8 cellular contexts compared by ENCODE assay signal in genomic region chr19:10295305-10295846, GRCh38. TPM values are rescaled to one million over a fixed set of nuclear protein-coding genes. Genes with fewer than 3 reads are reported as not detected.
A peak's percentile ranks its signal among the peaks of the same experiment; 100 is the strongest.
DNase-seq lines count a peak whose midpoint lies in the region; ATAC-seq, FAIRE-seq and TF ChIP-seq lines count a peak whose summit lies in the region.

No MANE protein-coding gene starts in this region.

- peak overlapping the region; percentile 89 for H3K4me3 Mint-ChIP-seq in natural killer cell

- no peak overlapping the region for H2AFZ ChIP-seq in K562 (ENCODE audit: low read depth, low read length)

- intact Hi-C loops in K562 (cut with micrococcal nuclease) (no loop called here), natural killer cell (cut with micrococcal nuclease) (no loop called here), sigmoid colon (cut with DNase I) (no loop called here), uterus (cut with DNase I; ENCODE audit: low total_unique reads) (no loop called here)

- no peak for ATAC-seq in K562
- ATAC-seq in natural killer cell = peak; percentile 73 to 88 (median 73)
- no peak for ATAC-seq in GM21381 (IDR thresholded peaks at IDR 0.05; ENCODE audit: unreplicated experiment)
- no peak for ATAC-seq in HG03175 (IDR thresholded peaks at IDR 0.05; ENCODE audit: unreplicated experiment)

- no peak for TF ChIP-seq EP300 in K562 (IDR thresholded peaks at IDR 0.05; ENCODE audit: low read length)
- no peak for TF ChIP-seq EP300 in sigmoid colon (IDR thresholded peaks at IDR 0.05)

- peaks cover 7 to 19% of the 10 kb centered on the region in 2 donors for H3K27me3 Mint-ChIP-seq in natural killer cell (ENCODE audit: low read depth in 2 of 2)

- FAIRE-seq in K562 (lab: Jason Lieb, UNC) = no peak

- no peaks in the 10 kb centered on the region for H3K9me1 ChIP-seq in K562 (ENCODE audit: control insufficient read depth, insufficient read depth, low read length)

- TF ChIP-seq POLR2A in K562 (conservative IDR thresholded peaks at IDR 0.05) (0 out of 2 replicates have a peak, but pooled peaks have one; percentile 11), sigmoid colon (IDR thresholded peaks at IDR 0.05) (no peak), uterus (IDR thresholded peaks at IDR 0.05) (no peak)

- no peak for TF ChIP-seq RAD21 in K562 (CRISPR knock-in tag; conservative IDR thresholded peaks at IDR 0.05 in 1 of 2, IDR thresholded peaks at IDR 0.05 in 1 of 2)

- H3K27me3 ChIP-seq in K562 (ENCODE audit: control insufficient read depth in 2 of 2, insufficient read depth in 2 of 2, low read length in 2 of 2) (no peaks in the 10 kb centered on the region), sigmoid colon (peaks cover 60 to 96% (median 73%) of the 10 kb centered on the region in 3 donors), uterus (peaks cover 24 to 47% of the 10 kb centered on the region in 2 donors)

- in situ Hi-C loops in K562 (cut with MboI) = no loop called here

- CTCF ChIA-PET in K562 (lab: Yijun Ruan, JAX; ENCODE audit: low intra/inter-chr PET ratio) = no interaction called here

- peaks cover 21 to 74% of the 10 kb centered on the region in 2 experiments; a peak in 4 of 5 replicates for H3K4me1 ChIP-seq in K562 (replicated peaks in 1 of 2; ENCODE audit: control insufficient read depth in 2 of 2, insufficient read depth in 2 of 2, low read length in 2 of 2)
- peaks cover 0 to 47% (median 41%) of the 10 kb centered on the region in 4 donors for H3K4me1 ChIP-seq in sigmoid colon
- H3K4me1 ChIP-seq in uterus = peaks cover 0 to 25% of the 10 kb centered on the region in 2 donors

- peak overlapping the region in 1 of 2 experiments; percentile 2; a peak in 1 of 4 replicates for H3K9ac ChIP-seq in K562 (ENCODE audit: insufficient read depth in 1 of 2, low read depth in 2 of 2, low read length in 2 of 2)

- WGBS in K562 (ENCODE audit: insufficient coverage, low coverage, missing lambda C conversion rate) = 96% methylated on average over 20 of the region's 48 CpGs
- WGBS in sigmoid colon, 2 donors = 1% methylated on average over 48 of the region's 48 CpGs

- H3K9me3 Mint-ChIP-seq in natural killer cell = no peaks in the 10 kb centered on the region

- H3K27ac Mint-ChIP-seq in natural killer cell = peak overlapping the region; percentile 61 to 86

- no peak overlapping the region for H3K4me3 ChIP-seq in K562
- H3K4me3 ChIP-seq in sigmoid colon = peak overlapping the region in 2 of 4 donors; percentile 2 to 6
- no peak overlapping the region for H3K4me3 ChIP-seq in uterus

- H3K4me2 ChIP-seq in K562 (ENCODE audit: insufficient read depth, low read length) = no peak overlapping the region

- H3K36me3 ChIP-seq in K562 (ENCODE audit: control insufficient read depth, insufficient read depth, low read length) = peaks cover 40% of the 10 kb centered on the region; the same call in 2 of the 3 replicates
- H3K36me3 ChIP-seq in sigmoid colon = no peaks in the 10 kb centered on the region
- no peaks in the 10 kb centered on the region for H3K36me3 ChIP-seq in uterus

- H3K9me3 ChIP-seq in K562 (replicated peaks; ENCODE audit: control insufficient read depth, insufficient read depth, low read depth, low read length) = peaks cover 2% of the 10 kb centered on the region; the same call in 1 of the 2 replicates
- H3K9me3 ChIP-seq in sigmoid colon = no peaks in the 10 kb centered on the region
- H3K9me3 ChIP-seq in uterus = no peaks in the 10 kb centered on the region

- no peaks in the 10 kb centered on the region for H3K36me3 Mint-ChIP-seq in natural killer cell

- H3K4me1 Mint-ChIP-seq in natural killer cell = peaks cover 37 to 47% of the 10 kb centered on the region in 2 donors

- H3K27ac ChIP-seq in K562 (ENCODE audit: extremely low read depth, low read depth, low read length) = no peak overlapping the region
- no peak overlapping the region for H3K27ac ChIP-seq in sigmoid colon
- no peak overlapping the region for H3K27ac ChIP-seq in uterus

- POLR2A ChIA-PET in K562 (lab: Yijun Ruan, JAX) = interaction anchor here (0.7 to 0.8 kb wide), 2 partner anchors 10 to 106 kb away, joined by 3 to 4 read pairs; no protein-coding TSS in a partner anchor

- BruUV-seq in K562 (replicated peaks; lab: Mats Ljungman, UMichigan) = no TSS peak

- no peaks in the 10 kb centered on the region; the same call in 1 of the 2 replicates for H4K20me1 ChIP-seq in K562 (replicated peaks; ENCODE audit: control insufficient read depth, insufficient read depth, low read length)

- H3K79me2 ChIP-seq in K562 (ENCODE audit: control insufficient read depth, insufficient read depth, low read length) = peaks cover 55% of the 10 kb centered on the region

- no peak for TF ChIP-seq CTCF in K562 (IDR thresholded peaks at IDR 0.05 in 2 of 3, conservative IDR thresholded peaks at IDR 0.05 in 1 of 3; ENCODE audit: insufficient read depth in 2 of 3, low read depth in 1 of 3, low read length in 3 of 3)
- TF ChIP-seq CTCF in natural killer cell (IDR thresholded peaks at IDR 0.05) = no peak
- no peak for TF ChIP-seq CTCF in sigmoid colon (IDR thresholded peaks at IDR 0.05)
- TF ChIP-seq CTCF in uterus (IDR thresholded peaks at IDR 0.05) = no peak

- DNase-seq in GM19240 (ENCODE audit: insufficient read length, low spot score) (peak; percentile 80), T follicular helper cell (ENCODE audit: low read depth) (peak; percentile 55), K562 (ENCODE audit: extremely low read depth in 1 of 4, low spot score in 3 of 4) (peak in 2 of 4 experiments; percentile 39 to 42), natural killer cell (peak; percentile 70), sigmoid colon (no peak), uterus (no peak)

RNA-seq across cellular contexts. Expression of gene ICAM5, which starts 5.6 kb away (rescaled TPM):
- total RNA-seq in K562 (2011; cell fraction: chromatin; rRNA removed; ENCODE audit: low replicate concordance) = 152 and 610 TPM in 2 replicates
- total RNA-seq in K562 (2011; cell fraction: nucleolus; rRNA removed) = 442 and 477 TPM in 2 replicates
- 261 and 266 TPM in 2 replicates for total RNA-seq in K562 (2011; cell fraction: nucleoplasm; rRNA removed)
- 39.7 TPM in 2 replicates for total RNA-seq in K562 (2014; rRNA removed)
- total RNA-seq in K562 (2014; rRNA removed; fragmentation: Illumina TruSeq; extraction: Trizol) = 1.7 and 3.7 TPM in 2 replicates
- total RNA-seq in K562 (2015; rRNA removed; fragmentation: Illumina TruSeq; extraction: Trizol) = 13.7 and 16.6 TPM in 2 replicates
- 69.7 and 89.5 TPM in 2 replicates for total RNA-seq in K562 (2021)
- 29.9 and 58.7 TPM in 2 replicates for polyA plus RNA-seq in K562 (2011; rRNA removed)
- 50.3 and 80.3 TPM in 2 replicates for polyA plus RNA-seq in K562 (2011; cell fraction: cytosol; rRNA removed)
- 748 and 1,281 TPM in 2 replicates for polyA plus RNA-seq in K562 (2011; cell fraction: nucleus; rRNA removed)
- polyA plus RNA-seq in K562 (2012) = 45.0 and 59.7 TPM in 2 replicates
- 12.1 and 29.4 TPM in 2 replicates for polyA plus RNA-seq in K562 (2014; fragmentation: Illumina TruSeq; extraction: Trizol)
- under 1 TPM; 0.10 to 0.11 TPM for polyA plus RNA-seq in K562 (2014; fragmentation: Nextera tagmentation; extraction: Ambion mirVana)
- polyA plus RNA-seq in K562 (2014; rRNA removed) = 97.4 and 114 TPM in 2 replicates
- polyA minus RNA-seq in K562 (2011; rRNA and poly(A)+ RNA removed) = 4.9 and 6.5 TPM in 2 replicates
- polyA minus RNA-seq in K562 (2011; cell fraction: cytosol; rRNA and poly(A)+ RNA removed) = 19.6 and 29.4 TPM in 2 replicates
- 91.7 and 98.6 TPM in 2 replicates for polyA minus RNA-seq in K562 (2011; cell fraction: nucleus; rRNA and poly(A)+ RNA removed)
- 1 to 10 TPM; 1.1 to 1.6 (median 1.5) TPM for total RNA-seq in natural killer cell
- under 1 TPM in 2 of 4 donors, not detected in 2; 0.54 to 0.83 TPM for total RNA-seq in sigmoid colon
- polyA plus RNA-seq in sigmoid colon = under 1 TPM in 2 of 3 donors, not detected in 1; 0.23 to 0.92 TPM
- under 1 TPM in 3 of 4 donors, not detected in 1; 0.07 to 0.88 (median 0.29) TPM for total RNA-seq in uterus

RNA-seq across cellular contexts. Expression of gene ICAM4, which starts 8.6 kb away (rescaled TPM):
- 14.7 and 49.5 TPM in 2 replicates for total RNA-seq in K562 (2011; cell fraction: chromatin; rRNA removed; ENCODE audit: low replicate concordance)
- total RNA-seq in K562 (2011; cell fraction: nucleolus; rRNA removed) = 93.9 and 101 TPM in 2 replicates
- 52.0 and 56.5 TPM in 2 replicates for total RNA-seq in K562 (2011; cell fraction: nucleoplasm; rRNA removed)
- total RNA-seq in K562 (2014; rRNA removed) = 86.1 and 93.8 TPM in 2 replicates
- 18.9 and 20.3 TPM in 2 replicates for total RNA-seq in K562 (2014; rRNA removed; fragmentation: Illumina TruSeq; extraction: Trizol)
- 42.0 and 43.4 TPM in 2 replicates for total RNA-seq in K562 (2015; rRNA removed; fragmentation: Illumina TruSeq; extraction: Trizol)
- total RNA-seq in K562 (2021) = 62.6 and 65.5 TPM in 2 replicates
- polyA plus RNA-seq in K562 (2011; rRNA removed) = 29.5 and 34.4 TPM in 2 replicates
- 49.4 and 120 TPM in 2 replicates for polyA plus RNA-seq in K562 (2011; cell fraction: cytosol; rRNA removed)
- polyA plus RNA-seq in K562 (2011; cell fraction: nucleus; rRNA removed) = 11.2 and 16.0 TPM in 2 replicates
- polyA plus RNA-seq in K562 (2012) = 69.5 and 104 TPM in 2 replicates
- 21.0 and 45.3 TPM in 2 replicates for polyA plus RNA-seq in K562 (2014; fragmentation: Illumina TruSeq; extraction: Trizol)
- 10 to 100 TPM; 14.1 to 29.6 TPM for polyA plus RNA-seq in K562 (2014; fragmentation: Nextera tagmentation; extraction: Ambion mirVana)
- 83.8 and 96.6 TPM in 2 replicates for polyA plus RNA-seq in K562 (2014; rRNA removed)
- polyA minus RNA-seq in K562 (2011; rRNA and poly(A)+ RNA removed) = 5.9 and 9.1 TPM in 2 replicates
- polyA minus RNA-seq in K562 (2011; cell fraction: cytosol; rRNA and poly(A)+ RNA removed) = 18.7 and 19.2 TPM in 2 replicates
- polyA minus RNA-seq in K562 (2011; cell fraction: nucleus; rRNA and poly(A)+ RNA removed) = 13.2 and 16.6 TPM in 2 replicates
- total RNA-seq in natural killer cell = 1 to 10 TPM; 1.3 to 3.6 (median 3.0) TPM
- total RNA-seq in sigmoid colon = not detected
- polyA plus RNA-seq in sigmoid colon = under 1 TPM in 1 of 3 donors, not detected in 2; 0.42 TPM
- total RNA-seq in uterus = under 1 TPM in 1 of 4 donors, not detected in 3; 0.41 TPM

RNA-seq across cellular contexts. Expression of gene ZGLP1, which starts 14.2 kb away (rescaled TPM):
- 4.3 and 14.7 TPM in 2 replicates for total RNA-seq in K562 (2011; cell fraction: chromatin; rRNA removed; ENCODE audit: low replicate concordance)
- 8.3 and 10.8 TPM in 2 replicates for total RNA-seq in K562 (2011; cell fraction: nucleolus; rRNA removed)
- 5.3 and 6.4 TPM in 2 replicates for total RNA-seq in K562 (2011; cell fraction: nucleoplasm; rRNA removed)
- 2.7 and 3.0 TPM in 2 replicates for total RNA-seq in K562 (2014; rRNA removed)
- 0.64 and 0.69 TPM in 2 replicates for total RNA-seq in K562 (2014; rRNA removed; fragmentation: Illumina TruSeq; extraction: Trizol)
- 2.7 and 2.9 TPM in 2 replicates for total RNA-seq in K562 (2015; rRNA removed; fragmentation: Illumina TruSeq; extraction: Trizol)
- 3.3 and 5.8 TPM in 2 replicates for total RNA-seq in K562 (2021)
- 2.2 and 3.2 TPM in 2 replicates for polyA plus RNA-seq in K562 (2011; rRNA removed)
- 2.2 and 3.4 TPM in 2 replicates for polyA plus RNA-seq in K562 (2011; cell fraction: cytosol; rRNA removed)
- 9.0 and 17.2 TPM in 2 replicates for polyA plus RNA-seq in K562 (2011; cell fraction: nucleus; rRNA removed)
- 3.3 and 8.0 TPM in 2 replicates for polyA plus RNA-seq in K562 (2012)
- 1.5 and 1.9 TPM in 2 replicates for polyA plus RNA-seq in K562 (2014; fragmentation: Illumina TruSeq; extraction: Trizol)
- under 1 TPM; 0.24 to 0.56 TPM for polyA plus RNA-seq in K562 (2014; fragmentation: Nextera tagmentation; extraction: Ambion mirVana)
- polyA plus RNA-seq in K562 (2014; rRNA removed) = 4.5 and 5.1 TPM in 2 replicates
- polyA minus RNA-seq in K562 (2011; rRNA and poly(A)+ RNA removed) = 0.18 and 0.39 TPM in 2 replicates
- polyA minus RNA-seq in K562 (2011; cell fraction: cytosol; rRNA and poly(A)+ RNA removed) = 1.0 and 2.0 TPM in 2 replicates
- polyA minus RNA-seq in K562 (2011; cell fraction: nucleus; rRNA and poly(A)+ RNA removed) = 1.1 and 1.3 TPM in 2 replicates
- total RNA-seq in natural killer cell = 1 to 10 TPM; 1.4 to 2.2 (median 1.9) TPM
- 1 to 10 TPM; 1.1 to 4.3 (median 2.4) TPM for total RNA-seq in sigmoid colon
- 1 to 10 TPM in 2 of 3 donors, not detected in 1; 2.4 to 6.0 TPM for polyA plus RNA-seq in sigmoid colon
- total RNA-seq in uterus = 1 to 10 TPM in 2 of 4 donors, not detected in 2; 1.0 to 2.5 TPM

RNA-seq across cellular contexts. Expression of gene FDX2, which starts 20.4 kb away (rescaled TPM):
- total RNA-seq in K562 (2011; cell fraction: chromatin; rRNA removed; ENCODE audit: low replicate concordance) = 10.6 and 53.0 TPM in 2 replicates
- 44.7 and 46.7 TPM in 2 replicates for total RNA-seq in K562 (2011; cell fraction: nucleolus; rRNA removed)
- total RNA-seq in K562 (2011; cell fraction: nucleoplasm; rRNA removed) = 24.2 and 28.0 TPM in 2 replicates
- 47.0 and 59.4 TPM in 2 replicates for total RNA-seq in K562 (2014; rRNA removed)
- total RNA-seq in K562 (2014; rRNA removed; fragmentation: Illumina TruSeq; extraction: Trizol) = 9.7 and 15.9 TPM in 2 replicates
- 28.9 and 29.7 TPM in 2 replicates for total RNA-seq in K562 (2015; rRNA removed; fragmentation: Illumina TruSeq; extraction: Trizol)
- 34.8 and 36.8 TPM in 2 replicates for total RNA-seq in K562 (2021)
- 22.3 and 33.3 TPM in 2 replicates for polyA plus RNA-seq in K562 (2011; rRNA removed)
- polyA plus RNA-seq in K562 (2011; cell fraction: cytosol; rRNA removed) = 47.1 and 82.4 TPM in 2 replicates
- polyA plus RNA-seq in K562 (2011; cell fraction: nucleus; rRNA removed) = 33.5 and 61.9 TPM in 2 replicates
- 27.6 and 42.2 TPM in 2 replicates for polyA plus RNA-seq in K562 (2012)
- 47.2 and 55.3 TPM in 2 replicates for polyA plus RNA-seq in K562 (2014; fragmentation: Illumina TruSeq; extraction: Trizol)
- 1 to 10 TPM; 2.5 to 5.8 TPM for polyA plus RNA-seq in K562 (2014; fragmentation: Nextera tagmentation; extraction: Ambion mirVana)
- polyA plus RNA-seq in K562 (2014; rRNA removed) = 49.2 and 49.8 TPM in 2 replicates
- 4.9 and 9.2 TPM in 2 replicates for polyA minus RNA-seq in K562 (2011; rRNA and poly(A)+ RNA removed)
- polyA minus RNA-seq in K562 (2011; cell fraction: cytosol; rRNA and poly(A)+ RNA removed) = 14.3 and 14.5 TPM in 2 replicates
- polyA minus RNA-seq in K562 (2011; cell fraction: nucleus; rRNA and poly(A)+ RNA removed) = 5.3 and 9.6 TPM in 2 replicates
- 1 to 10 TPM; 1.7 to 4.1 (median 4.0) TPM for total RNA-seq in natural killer cell
- total RNA-seq in sigmoid colon = 10 to 100 TPM; 25.2 to 45.9 (median 31.9) TPM
- polyA plus RNA-seq in sigmoid colon = 10 to 100 TPM; 19.2 to 21.6 (median 20.1) TPM
- total RNA-seq in uterus = 10 to 100 TPM in 1 of 4 donors, 1 to 10 TPM in 3; 1.5 to 12.7 (median 4.9) TPM

RNA-seq across cellular contexts. Expression of gene ICAM1, which starts 24.5 kb away (rescaled TPM):
- total RNA-seq in K562 (2011; cell fraction: chromatin; rRNA removed; ENCODE audit: low replicate concordance) = 41.5 and 107 TPM in 2 replicates
- total RNA-seq in K562 (2011; cell fraction: nucleolus; rRNA removed) = 83.4 and 99.6 TPM in 2 replicates
- 76.3 and 76.6 TPM in 2 replicates for total RNA-seq in K562 (2011; cell fraction: nucleoplasm; rRNA removed)
- total RNA-seq in K562 (2014; rRNA removed) = 17.4 and 26.0 TPM in 2 replicates
- total RNA-seq in K562 (2014; rRNA removed; fragmentation: Illumina TruSeq; extraction: Trizol) = 11.9 and 12.1 TPM in 2 replicates
- 23.6 and 24.1 TPM in 2 replicates for total RNA-seq in K562 (2015; rRNA removed; fragmentation: Illumina TruSeq; extraction: Trizol)
- total RNA-seq in K562 (2021) = 22.3 and 22.6 TPM in 2 replicates
- 13.1 and 21.4 TPM in 2 replicates for polyA plus RNA-seq in K562 (2011; rRNA removed)
- 20.2 and 23.1 TPM in 2 replicates for polyA plus RNA-seq in K562 (2011; cell fraction: cytosol; rRNA removed)
- polyA plus RNA-seq in K562 (2011; cell fraction: nucleus; rRNA removed) = 17.5 and 30.7 TPM in 2 replicates
- polyA plus RNA-seq in K562 (2012) = 22.4 and 63.2 TPM in 2 replicates
- polyA plus RNA-seq in K562 (2014; fragmentation: Illumina TruSeq; extraction: Trizol) = 24.4 and 29.9 TPM in 2 replicates
- polyA plus RNA-seq in K562 (2014; fragmentation: Nextera tagmentation; extraction: Ambion mirVana) = 1 to 10 TPM; 2.3 to 2.4 TPM
- polyA plus RNA-seq in K562 (2014; rRNA removed) = 13.4 TPM in 2 replicates
- polyA minus RNA-seq in K562 (2011; rRNA and poly(A)+ RNA removed) = 19.6 and 21.5 TPM in 2 replicates
- 21.5 and 23.8 TPM in 2 replicates for polyA minus RNA-seq in K562 (2011; cell fraction: cytosol; rRNA and poly(A)+ RNA removed)
- 13.8 and 17.4 TPM in 2 replicates for polyA minus RNA-seq in K562 (2011; cell fraction: nucleus; rRNA and poly(A)+ RNA removed)
- 10 to 100 TPM; 33.1 to 73.7 (median 56.5) TPM for total RNA-seq in natural killer cell
- 10 to 100 TPM; 11.0 to 33.1 (median 13.5) TPM for total RNA-seq in sigmoid colon
- 10 to 100 TPM in 2 of 3 donors, 1 to 10 TPM in 1; 5.4 to 27.0 (median 15.7) TPM for polyA plus RNA-seq in sigmoid colon
- total RNA-seq in uterus = 10 to 100 TPM in 3 of 4 donors, 1 to 10 TPM in 1; 6.5 to 32.8 (median 23.2) TPM

Comparison
In these comparisons a context has a peak if more than half of its experiments do, and no peak if none do; other contexts are left out.
1. DNase-seq: peak in GM19240 (single experiment), T follicular helper cell (single experiment) and natural killer cell (single experiment); none in sigmoid colon (single experiment) and uterus (0 of 2).
2. ATAC-seq: peak in natural killer cell (3 of 3); none in K562 (single experiment), GM21381 (single experiment) and HG03175 (single experiment).